In genomic region chr6:104940881-104941693, GRCh38 we compare ENCODE assay signal across 1 cellular context.
TF ChIP-seq lines count a peak whose summit lies in the region.

No MANE protein-coding gene starts in this region.

TF ChIP-seq in HepG2, 621 proteins besides CTCF, POLR2A, EP300 and RAD21 (continued from another document and continues in another):
- TF ChIP-seq ZNF687 (CRISPR knock-in tag; IDR thresholded peaks at IDR 0.05), result peak; percentile 98
- TF ChIP-seq ZNF180 (CRISPR knock-in tag; IDR thresholded peaks at IDR 0.05; ENCODE audit: borderline replicate concordance, low read depth), result peak; percentile 32; the same call in 1 of the 2 replicates
- 0 out of 2 replicates have a peak, but pooled peaks have one; percentile 35 for TF ChIP-seq ZBTB7B (CRISPR knock-in tag; IDR thresholded peaks at IDR 0.05)
- TF ChIP-seq CERS6 (CRISPR knock-in tag; IDR thresholded peaks at IDR 0.05), result peak; percentile 69; the same call in 1 of the 2 replicates
- no peak for TF ChIP-seq PAWR (CRISPR knock-in tag; IDR thresholded peaks at IDR 0.05; ENCODE audit: borderline replicate concordance)
- TF ChIP-seq ZNF275 (CRISPR knock-in tag; IDR thresholded peaks at IDR 0.05; ENCODE audit: borderline replicate concordance), result peak; percentile 87; the same call in 1 of the 2 replicates
- peak; percentile 86 for TF ChIP-seq ZNF891 (CRISPR knock-in tag; IDR thresholded peaks at IDR 0.05)
- peak; percentile 37; the same call in 1 of the 2 replicates for TF ChIP-seq ZFX (CRISPR knock-in tag; IDR thresholded peaks at IDR 0.05; ENCODE audit: low read depth)
- no peak for TF ChIP-seq NONO (IDR thresholded peaks at IDR 0.05)
- TF ChIP-seq NONO (CRISPR knock-in tag; conservative IDR thresholded peaks at IDR 0.05), result peak; percentile 64
- peak; percentile 69; the same call in 1 of the 2 replicates for TF ChIP-seq E2F1 (CRISPR knock-in tag; IDR thresholded peaks at IDR 0.05)
- no peak for TF ChIP-seq ZBTB40 (IDR thresholded peaks at IDR 0.05)
- peak; percentile 76; the same call in 1 of the 2 replicates for TF ChIP-seq ZBTB40 (CRISPR knock-in tag; IDR thresholded peaks at IDR 0.05)
- TF ChIP-seq ZBED4 (CRISPR knock-in tag; IDR thresholded peaks at IDR 0.05; ENCODE audit: borderline replicate concordance), result peak; percentile 60; the same call in 1 of the 2 replicates
- peak; percentile 77 for TF ChIP-seq ZNF800 (CRISPR knock-in tag; IDR thresholded peaks at IDR 0.05)
- peak; percentile 77; the same call in 1 of the 2 replicates for TF ChIP-seq KMT2B (CRISPR knock-in tag; IDR thresholded peaks at IDR 0.05)
- peak; percentile 12; the same call in 1 of the 2 replicates for TF ChIP-seq ZBTB25 (CRISPR knock-in tag; IDR thresholded peaks at IDR 0.05)
- TF ChIP-seq ZNF234 (CRISPR knock-in tag; conservative IDR thresholded peaks at IDR 0.05), result peak; percentile 68; the same call in 1 of the 2 replicates
- TF ChIP-seq GATAD2A (CRISPR knock-in tag; IDR thresholded peaks at IDR 0.05), result 0 out of 2 replicates have a peak, but pooled peaks have one; percentile 10
- peak; percentile 68; the same call in 1 of the 2 replicates for TF ChIP-seq HNRNPL (IDR thresholded peaks at IDR 0.05; ENCODE audit: low read depth, low read length)
- TF ChIP-seq ZNF563 (CRISPR knock-in tag; IDR thresholded peaks at IDR 0.05), result peak; percentile 85
- TF ChIP-seq ZNF296 (CRISPR knock-in tag; conservative IDR thresholded peaks at IDR 0.05), result no peak
- peak; percentile 37; the same call in 1 of the 2 replicates for TF ChIP-seq ONECUT2 (CRISPR knock-in tag; IDR thresholded peaks at IDR 0.05)
- peak; percentile 72; the same call in 1 of the 2 replicates for TF ChIP-seq ZNF512 (CRISPR knock-in tag; IDR thresholded peaks at IDR 0.05)
